In genomic region chr6:7785243-7785941, GRCh38 we compare ENCODE assay signal across 24 cellular contexts. TPM values are rescaled to one million over a fixed set of nuclear protein-coding genes. Genes with fewer than 3 reads are reported as not detected.
DNase-seq lines count a peak whose midpoint lies in the region; ATAC-seq and TF ChIP-seq lines count a peak whose summit lies in the region.
"Had no signal": no experiment of that assay in that cellular context is flagged by ENCODE, and none has a peak within 500 bp of the region (broad histone marks: within the 10 kb centered on the region; RNA-seq: fewer than 3 reads in every experiment).

No MANE protein-coding gene starts in this region.

- no peak overlapping the region for H3K14ac ChIP-seq in mesenchymal stem cell (ENCODE audit: low read length in 2 of 2)

- DNase-seq in adipocyte (ENCODE audit: low read depth) (peak; percentile 15), fibroblast of villous mesenchyme (ENCODE audit: low read depth) (peak; percentile 6), mesenchymal stem cell (peak; percentile 21), transverse colon (no peak), osteoblast (ENCODE audit: insufficient read length, low spot score, missing footprints) (no peak), NCI-H1105 treated with DMSO at 0.1 percent for 48 hours (lab: John Stamatoyannopoulos, UW) (no peak)
- DNase-seq: activated CD4-positive, alpha-beta memory T cell treated with anti-CD3 and anti-CD28 coated beads for 36 hours; activated CD4-positive, alpha-beta T cell treated with anti-CD3 and anti-CD28 coated beads for 1 hour; activated naive CD4-positive, alpha-beta T cell treated with anti-CD3 and anti-CD28 coated beads, Interleukin-2, amount 50 U/mL, for 16 hours; amygdala; Caco-2; effector CD4-positive, alpha-beta T cell; HCEC 1CT; Karpas-422; NCI-H1417 treated with DMSO at 0.1 percent for 48 hours; NCI-H2081; NCI-H226; NCI-H69; SHP77; stimulated activated CD4-positive, alpha-beta T cell treated with anti-CD3 and anti-CD28 coated beads, Interleukin-4, amount 100 ng/mL, for 1 hour; tibial artery had no signal

- H2BK12ac ChIP-seq in mesenchymal stem cell (ENCODE audit: low read length in 2 of 2), result no peak overlapping the region

- intact Hi-C loops in transverse colon (cut with DNase I; ENCODE audit: low total_unique reads), result no loop called here

- no peak overlapping the region for H3K18ac ChIP-seq in mesenchymal stem cell (ENCODE audit: low read depth in 1 of 2, low read length in 2 of 2)

- H4K20me1 ChIP-seq in osteoblast (ENCODE audit: insufficient read depth, low read length), result no peaks in the 10 kb centered on the region
- H4K20me1 ChIP-seq: BLaER1 treated with 17β-estradiol and CSF1 and Interleukin-3, amounts not matched to agents 10 nM and 100 nM had no signal

- H3K4me1 ChIP-seq in adipocyte (ENCODE audit: control insufficient read depth, insufficient read depth, low read length), result peaks cover 43% of the 10 kb centered on the region
- no peaks in the 10 kb centered on the region for H3K4me1 ChIP-seq in mesenchymal stem cell (ENCODE audit: control insufficient read depth, insufficient read depth, low read depth, low read length)
- peaks cover 0 to 15% (median 0%) of the 10 kb centered on the region in 4 donors for H3K4me1 ChIP-seq in transverse colon
- H3K4me1 ChIP-seq in osteoblast (ENCODE audit: insufficient read depth, low read length), result peaks cover 12% of the 10 kb centered on the region
- H3K4me1 ChIP-seq: Caco-2 had no signal

- H4K91ac ChIP-seq in mesenchymal stem cell (ENCODE audit: low read length), result no peak overlapping the region

- H3K36me3 ChIP-seq in adipocyte (ENCODE audit: control insufficient read depth, insufficient read depth, low read length, severe bottlenecking) (no peaks in the 10 kb centered on the region), mesenchymal stem cell (ENCODE audit: control insufficient read depth in 1 of 2, insufficient read depth in 2 of 2, low read depth in 1 of 2, low read length in 2 of 2) (no peaks in the 10 kb centered on the region), transverse colon (no peaks in the 10 kb centered on the region), osteoblast (ENCODE audit: insufficient read depth, low read length) (no peaks in the 10 kb centered on the region)
- H3K36me3 ChIP-seq: BLaER1 treated with 17β-estradiol and CSF1 and Interleukin-3, amounts not matched to agents 10 nM and 100 nM; breast epithelium; tibial artery had no signal

- TF ChIP-seq POLR2A in transverse colon (IDR thresholded peaks at IDR 0.05), result no peak

- H3K4me3 ChIP-seq in adipocyte (ENCODE audit: low read length) (no peak overlapping the region), fibroblast of villous mesenchyme (ENCODE audit: low read depth, low read length) (no peak overlapping the region), mesenchymal stem cell (ENCODE audit: insufficient read depth in 1 of 2, low read depth in 1 of 2, low read length in 2 of 2) (no peak overlapping the region), transverse colon (no peak overlapping the region), osteoblast (ENCODE audit: insufficient read depth, low read length) (no peak overlapping the region)
- H3K4me3 ChIP-seq: BLaER1 treated with 17β-estradiol and CSF1 and Interleukin-3, amounts not matched to agents 10 nM and 100 nM; breast epithelium; tibial artery had no signal

- TF ChIP-seq CTCF in fibroblast of villous mesenchyme (IDR thresholded peaks at IDR 0.05; ENCODE audit: insufficient read depth, low read depth, low read length), result no peak
- TF ChIP-seq CTCF in transverse colon (IDR thresholded peaks at IDR 0.05), result no peak
- TF ChIP-seq CTCF in osteoblast (IDR thresholded peaks at IDR 0.05; ENCODE audit: extremely low read depth, low read depth, low read length), result no peak

- H3K9me3 ChIP-seq in adipocyte (ENCODE audit: control insufficient read depth, low read length) (no peaks in the 10 kb centered on the region), mesenchymal stem cell (ENCODE audit: control insufficient read depth, low read length) (no peaks in the 10 kb centered on the region), transverse colon (no peaks in the 10 kb centered on the region), osteoblast (ENCODE audit: low read depth, low read length) (no peaks in the 10 kb centered on the region)
- H3K9me3 ChIP-seq: BLaER1 treated with 17β-estradiol and CSF1 and Interleukin-3, amounts not matched to agents 10 nM and 100 nM; breast epithelium; Caco-2; tibial artery had no signal

- no peak overlapping the region for H3K23ac ChIP-seq in mesenchymal stem cell (ENCODE audit: low read length in 2 of 2)

- H3K79me1 ChIP-seq in mesenchymal stem cell (replicated peaks; ENCODE audit: low read length, poor library complexity, severe bottlenecking), result no peaks in the 10 kb centered on the region

- no peak overlapping the region for H3K9ac ChIP-seq in adipocyte (ENCODE audit: low read length)
- H3K9ac ChIP-seq in mesenchymal stem cell (ENCODE audit: low read length), result no peak overlapping the region
- H3K9ac ChIP-seq: BLaER1 treated with 17β-estradiol and CSF1 and Interleukin-3, amounts not matched to agents 10 nM and 100 nM had no signal

- H3K27me3 ChIP-seq in adipocyte (replicated peaks; ENCODE audit: control insufficient read depth, insufficient read depth, low read length), result no peaks in the 10 kb centered on the region
- peaks cover 0 to 9% of the 10 kb centered on the region in 2 experiments for H3K27me3 ChIP-seq in mesenchymal stem cell (ENCODE audit: control insufficient read depth in 1 of 2, insufficient read depth in 1 of 2, low read length in 2 of 2)
- H3K27me3 ChIP-seq in transverse colon, result no peaks in the 10 kb centered on the region
- no peaks in the 10 kb centered on the region for H3K27me3 ChIP-seq in osteoblast (ENCODE audit: insufficient read depth, low read length)
- H3K27me3 ChIP-seq: BLaER1 treated with 17β-estradiol and CSF1 and Interleukin-3, amounts not matched to agents 10 nM and 100 nM; breast epithelium; tibial artery had no signal

- WGBS in mesenchymal stem cell, result 46% methylated on average over 5 of the region's 6 CpGs
- 43 to 47% methylated on average over 6 of the region's 6 CpGs for WGBS in transverse colon (ENCODE audit: low coverage in 1 of 2), 2 donors

- no peak for ATAC-seq in GM21515 (IDR thresholded peaks at IDR 0.05; ENCODE audit: unreplicated experiment)

- no peak overlapping the region for H3K4me2 ChIP-seq in mesenchymal stem cell (ENCODE audit: low read length, poor library complexity, severe bottlenecking)
- H3K4me2 ChIP-seq in osteoblast (ENCODE audit: insufficient read depth, low read length), result no peak overlapping the region

- H2AFZ ChIP-seq in mesenchymal stem cell (ENCODE audit: low read depth, low read length) (no peak overlapping the region), osteoblast (ENCODE audit: low read length) (no peak overlapping the region)

- TF ChIP-seq EP300 in transverse colon (IDR thresholded peaks at IDR 0.05; ENCODE audit: low read depth), result no peak

- H2BK5ac ChIP-seq in mesenchymal stem cell (ENCODE audit: low read depth, low read length, poor library complexity, severe bottlenecking), result no peak overlapping the region

- H2BK120ac ChIP-seq in mesenchymal stem cell (ENCODE audit: low read depth, low read length), result no peak overlapping the region

- no peaks in the 10 kb centered on the region for H3K79me2 ChIP-seq in osteoblast (ENCODE audit: insufficient read depth, low read length)

- H2AK5ac ChIP-seq in mesenchymal stem cell (ENCODE audit: low read length, severe bottlenecking), result no peak overlapping the region

- in situ Hi-C loops in transverse colon (cut with MboI; ENCODE audit: low pct_ligation_motif_present in 1 of 4, low pct_unique_long_range_greater_than_20kb in 1 of 4, low sequenced_read_pairs in 3 of 4), result no loop called here

- no peak overlapping the region for H2BK15ac ChIP-seq in mesenchymal stem cell (ENCODE audit: low read depth, poor library complexity, severe bottlenecking)

- H3K4ac ChIP-seq in mesenchymal stem cell (ENCODE audit: low read depth in 1 of 2, low read length in 2 of 2), result no peak overlapping the region

- H3K27ac ChIP-seq in mesenchymal stem cell (ENCODE audit: low read length, poor library complexity, severe bottlenecking) (no peak overlapping the region), transverse colon (peak overlapping the region; percentile 45 to 73 (median 64)), osteoblast (ENCODE audit: low read depth, low read length) (no peak overlapping the region)
- H3K27ac ChIP-seq: BLaER1 treated with 17β-estradiol and CSF1 and Interleukin-3, amounts not matched to agents 10 nM and 100 nM; breast epithelium had no signal

- H4K8ac ChIP-seq in mesenchymal stem cell (ENCODE audit: low read length), result no peak overlapping the region

RNA-seq across cellular contexts. Expression of gene BMP6, which starts 59.5 kb away (rescaled TPM):
- total RNA-seq in fibroblast of villous mesenchyme (under 0.01 and 1.7 TPM in 2 replicates), transverse colon (10 to 100 TPM in 1 of 4 donors, 1 to 10 TPM in 3; 1.1 to 12.7 (median 6.7) TPM), osteoblast (0.59 and 0.72 TPM in 2 replicates)
- 0.46 TPM for polyA plus RNA-seq in mesenchymal stem cell (2013, experiment 1 of 2)
- 0.42 TPM for polyA plus RNA-seq in mesenchymal stem cell (2013, experiment 2 of 2)

Comparison
In these comparisons a context has a peak if more than half of its experiments do, and no peak if none do; other contexts are left out.
1. DNase-seq: peak in adipocyte (single experiment), fibroblast of villous mesenchyme (single experiment) and mesenchymal stem cell (single experiment); none in transverse colon (single experiment), osteoblast (single experiment) and NCI-H1105 treated with DMSO at 0.1 percent for 48 hours (single experiment).
2. H3K27ac ChIP-seq: peak in transverse colon (4 of 4); none in mesenchymal stem cell (single experiment) and osteoblast (single experiment).